23 cellular contexts compared by ENCODE assay signal in the genomic region with DNA sequence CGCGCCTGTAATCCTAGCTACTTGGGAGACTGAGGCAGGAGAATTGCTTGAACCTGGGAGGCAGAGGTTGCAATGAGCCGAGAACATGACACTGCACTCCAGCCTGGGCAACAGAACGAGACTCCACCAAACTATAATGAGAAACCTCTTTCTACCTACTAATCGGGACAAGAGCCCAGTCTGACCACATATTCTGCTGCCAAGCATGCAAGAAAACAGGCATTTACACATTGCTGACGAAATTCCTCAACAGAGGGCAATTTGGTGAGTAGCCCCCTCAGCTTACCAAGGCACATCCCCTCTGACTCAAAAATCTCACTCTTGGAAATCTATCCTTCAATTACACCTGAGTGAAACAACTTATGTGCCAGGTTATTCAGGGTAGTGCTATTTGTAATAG.
"Had no signal": no experiment of that assay in that cellular context is flagged by ENCODE, and none has a peak within 500 bp of the region (broad histone marks: within the 10 kb centered on the region; RNA-seq: fewer than 3 reads in every experiment).

No MANE protein-coding gene starts in this region.

- H3K4me3 Mint-ChIP-seq: activated CD4-positive, alpha-beta T cell treated with anti-CD3 and anti-CD28 coated beads, Interleukin-2, amount 10 ng/mL, durations not matched to agents 24 days and 14 days; activated CD8-positive, alpha-beta T cell treated with anti-CD3 and anti-CD28 coated beads for 36 hours; brain had no signal

- DNase-seq: activated CD4-positive, alpha-beta T cell treated with anti-CD3 and anti-CD28 coated beads, Interleukin-2, amount 10 ng/mL, durations not matched to agents 24 days and 14 days; activated CD4-positive, alpha-beta T cell treated with anti-CD3 and anti-CD28 coated beads, Interleukin-2, amount 50 U/mL, for 4 hours; activated CD8-positive, alpha-beta T cell treated with anti-CD3 and anti-CD28 coated beads for 36 hours; activated gamma-delta T cell; activated naive CD4-positive, alpha-beta T cell treated with Interleukin-2 at 50 U/mL for 16 hours; activated T-cell treated with anti-CD3 and anti-CD28 coated beads, Interleukin-2, amount 50 U/mL, for 1 hour; anterior cingulate cortex; NCI-H1105; NCI-H1417 treated with DMSO at 0.1 percent for 48 hours; NCI-H2227 treated with DMSO at 0.1 percent for 48 hours; NCI-H446; NCI-H510A treated with DMSO at 0.1 percent for 48 hours; NCI-H526 treated with DMSO at 0.1 percent for 48 hours; NCI-H774; OCI-M1; Right ventricle myocardium superior; SW 1271; T-helper 1 cell; T1000 had no signal

- ATAC-seq: activated CD8-positive, alpha-beta T cell treated with anti-CD3 and anti-CD28 coated beads for 36 hours; activated naive CD4-positive, alpha-beta T cell treated with anti-CD3 and anti-CD28 coated beads, Interleukin-2, amount 50 U/mL, for 72 hours had no signal

- H3K27me3 Mint-ChIP-seq: activated CD4-positive, alpha-beta T cell treated with anti-CD3 and anti-CD28 coated beads, Interleukin-2, amount 10 ng/mL, durations not matched to agents 24 days and 14 days; activated CD8-positive, alpha-beta T cell treated with anti-CD3 and anti-CD28 coated beads for 36 hours; brain had no signal

- H3K9me3 Mint-ChIP-seq: activated CD4-positive, alpha-beta T cell treated with anti-CD3 and anti-CD28 coated beads, Interleukin-2, amount 10 ng/mL, durations not matched to agents 24 days and 14 days; activated CD8-positive, alpha-beta T cell treated with anti-CD3 and anti-CD28 coated beads for 36 hours; activated naive CD4-positive, alpha-beta T cell treated with anti-CD3 and anti-CD28 coated beads, Interleukin-2, amount 50 U/mL, for 72 hours; activated T-helper 2 cell treated with anti-CD3 and anti-CD28 coated beads, Interferon-gamma antibody, Interleukin-2, Interleukin-4, amounts not matched to agents 10 μg/mL and 5 μg/mL and 100 μg/mL, durations not matched to agents 14 hours and 24 hours and 36 hours; brain had no signal

- H3K27ac ChIP-seq: KMS-11 had no signal

- H3K36me3 Mint-ChIP-seq: activated naive CD4-positive, alpha-beta T cell treated with anti-CD3 and anti-CD28 coated beads, Interleukin-2, amount 50 U/mL, for 72 hours had no signal

- H3K27ac Mint-ChIP-seq: activated CD4-positive, alpha-beta T cell treated with anti-CD3 and anti-CD28 coated beads, Interleukin-2, amount 10 ng/mL, durations not matched to agents 24 days and 14 days; activated CD8-positive, alpha-beta T cell treated with anti-CD3 and anti-CD28 coated beads for 36 hours; activated T-helper 2 cell treated with anti-CD3 and anti-CD28 coated beads, Interferon-gamma antibody, Interleukin-2, Interleukin-4, amounts not matched to agents 10 μg/mL and 5 μg/mL and 100 μg/mL, durations not matched to agents 14 hours and 24 hours and 36 hours had no signal
